In genomic region chr10:73044378-73045285, GRCh38 we compare ENCODE assay signal across 1 cellular context.
TF ChIP-seq lines count a peak whose summit lies in the region.

No MANE protein-coding gene starts in this region.

TF ChIP-seq in SK-N-SH, 30 proteins besides CTCF, POLR2A, EP300 and RAD21 (continued from another document):
- peak; percentile 46; the same call in 1 of the 2 replicates for TF ChIP-seq PBX3 (IDR thresholded peaks at IDR 0.05)
- TF ChIP-seq ZBTB33 (IDR thresholded peaks at IDR 0.05; ENCODE audit: borderline replicate concordance, low read depth) = no peak
- TF ChIP-seq FOSL2 (IDR thresholded peaks at IDR 0.05; ENCODE audit: borderline replicate concordance, low read depth) = peak; percentile 69
- TF ChIP-seq RXRA (IDR thresholded peaks at IDR 0.05; ENCODE audit: borderline replicate concordance, low read depth) = no peak
- no peak for TF ChIP-seq RFX5 (IDR thresholded peaks at IDR 0.05; ENCODE audit: low read length)
- TF ChIP-seq MAX (IDR thresholded peaks at IDR 0.05; ENCODE audit: low read depth) = no peak
- TF ChIP-seq NRF1 (IDR thresholded peaks at IDR 0.05; ENCODE audit: low read depth, low read length) = no peak
- TF ChIP-seq TEAD4 (IDR thresholded peaks at IDR 0.05; ENCODE audit: borderline replicate concordance, insufficient read depth) = 0 out of 2 replicates have a peak, but pooled peaks have one; percentile 20
- TF ChIP-seq NFIC (IDR thresholded peaks at IDR 0.05; ENCODE audit: borderline replicate concordance) = peak; percentile 61; the same call in 1 of the 2 replicates
- no peak for TF ChIP-seq EZH2phosphoT487 (IDR thresholded peaks at IDR 0.05; ENCODE audit: borderline replicate concordance, low read depth)
- TF ChIP-seq RCOR1 (IDR thresholded peaks at IDR 0.05; ENCODE audit: low read length) = no peak
- no peak for TF ChIP-seq GATA2 (CRISPR knock-in tag; IDR thresholded peaks at IDR 0.05)
- no peak for TF ChIP-seq USF2 (IDR thresholded peaks at IDR 0.05; ENCODE audit: borderline replicate concordance, low read depth, low read length)
- TF ChIP-seq FOXJ3 (CRISPR knock-in tag; IDR thresholded peaks at IDR 0.05) = no peak
- no peak for TF ChIP-seq USF1 (IDR thresholded peaks at IDR 0.05; ENCODE audit: borderline replicate concordance, low read depth)
- TF ChIP-seq SMC3 (IDR thresholded peaks at IDR 0.05; ENCODE audit: low read depth, low read length) = no peak
